21 cellular contexts compared by ENCODE assay signal in genomic region chr6:133218831-133219230, GRCh38. TPM values are rescaled to one million over a fixed set of nuclear protein-coding genes. Genes with fewer than 3 reads are reported as not detected.
A peak's percentile ranks its signal among the peaks of the same experiment; 100 is the strongest.
DNase-seq lines count a peak whose midpoint lies in the region; ATAC-seq and TF ChIP-seq lines count a peak whose summit lies in the region.
"Had no signal": no experiment of that assay in that cellular context is flagged by ENCODE, and none has a peak within 500 bp of the region (broad histone marks: within the 10 kb centered on the region; RNA-seq: fewer than 3 reads in every experiment).

No MANE protein-coding gene starts in this region.

- H3K4me3 ChIP-seq in astrocyte of the spinal cord (ENCODE audit: low read depth, low read length) (no peak overlapping the region), kidney epithelial cell (ENCODE audit: low read depth, low read length) (no peak overlapping the region), GM23338 (no peak overlapping the region)
- H3K4me3 ChIP-seq: BLaER1 had no signal

- H3K4me1 ChIP-seq in GM23338 (ENCODE audit: insufficient read depth) = peaks cover 11% of the 10 kb centered on the region; the same call in 1 of the 2 replicates
- H3K4me1 ChIP-seq: BLaER1 had no signal

- H3K36me3 ChIP-seq in kidney epithelial cell (ENCODE audit: control insufficient read depth, insufficient read depth, low read length) (no peaks in the 10 kb centered on the region), GM23338 (ENCODE audit: insufficient read depth) (no peaks in the 10 kb centered on the region)
- H3K36me3 ChIP-seq: BLaER1 had no signal

- no peaks in the 10 kb centered on the region for H4K20me1 ChIP-seq in GM23338 (replicated peaks; ENCODE audit: insufficient read depth)
- H4K20me1 ChIP-seq: BLaER1 had no signal

- H3K27me3 ChIP-seq in kidney epithelial cell (ENCODE audit: control insufficient read depth, insufficient read depth, low read length) (no peaks in the 10 kb centered on the region), GM23338 (ENCODE audit: insufficient read depth) (no peaks in the 10 kb centered on the region)
- H3K27me3 ChIP-seq: BLaER1 had no signal

- H3K27me3 Mint-ChIP-seq in GM23338 (ENCODE audit: insufficient read depth, low read depth, poor library complexity) = no peaks in the 10 kb centered on the region
- H3K27me3 Mint-ChIP-seq: CD4-positive, alpha-beta memory T cell; IgD-negative memory B cell had no signal

- H2AFZ ChIP-seq in GM23338 = no peak overlapping the region

- DNase-seq in HT1080 (ENCODE audit: low read depth) (peak; percentile 46), astrocyte of the spinal cord (ENCODE audit: low read depth, low spot score) (peak; percentile 7), kidney epithelial cell (ENCODE audit: low read depth) (peak; percentile 61), cortex of kidney (lab: John Stamatoyannopoulos, UW) (no peak), GM23338 (ENCODE audit: low spot score) (no peak), activated gamma-delta T cell (lab: John Stamatoyannopoulos, UW) (no peak)
- DNase-seq: Calu3; CD4-positive, alpha-beta memory T cell; Karpas-422; NCI-H1092 treated with DMSO at 0.1 percent for 48 hours; NCI-H2081 treated with DMSO at 0.1 percent for 48 hours; NCI-H510A; NCI-H748 treated with DMSO at 0.1 percent for 48 hours; Right ventricle myocardium superior; SW 1271 had no signal

- H3K4me1 Mint-ChIP-seq in GM23338 = peaks cover 9% of the 10 kb centered on the region; the same call in 2 of the 3 replicates
- H3K4me1 Mint-ChIP-seq: CD4-positive, alpha-beta memory T cell; IgD-negative memory B cell had no signal

- H3K36me3 Mint-ChIP-seq in GM23338 (ENCODE audit: low read depth) = peaks cover 10% of the 10 kb centered on the region; the same call in 2 of the 3 replicates
- H3K36me3 Mint-ChIP-seq: CD4-positive, alpha-beta memory T cell; IgD-negative memory B cell had no signal

- ATAC-seq in GM18907 (IDR thresholded peaks at IDR 0.05; ENCODE audit: unreplicated experiment) (peak; percentile 54), HG02840 (IDR thresholded peaks at IDR 0.05; ENCODE audit: low FRiP score, unreplicated experiment) (no peak), GM23338 (no peak)

- no peaks in the 10 kb centered on the region for H3K9me2 ChIP-seq in GM23338 (ENCODE audit: insufficient read depth)

- H3K4me3 Mint-ChIP-seq in GM23338 = no peak overlapping the region
- H3K4me3 Mint-ChIP-seq: CD4-positive, alpha-beta memory T cell; IgD-negative memory B cell had no signal

- in situ Hi-C loops in astrocyte of the spinal cord (cut with HindIII; ENCODE audit: low sequenced_read_pairs) = no loop called here

- no peak overlapping the region for H3K27ac ChIP-seq in GM23338 (ENCODE audit: low read depth)
- H3K27ac ChIP-seq: BLaER1, HL-60 had no signal

- peaks cover 6% of the 10 kb centered on the region; the same call in 2 of the 3 replicates for H3K9me3 Mint-ChIP-seq in GM23338

- H3F3A ChIP-seq in GM23338 (replicated peaks; ENCODE audit: low read depth) = no peaks in the 10 kb centered on the region

- TF ChIP-seq CTCF in astrocyte of the spinal cord (IDR thresholded peaks at IDR 0.05; ENCODE audit: low read depth, low read length) (no peak), kidney epithelial cell (IDR thresholded peaks at IDR 0.05; ENCODE audit: insufficient read depth, low read length, poor library complexity, severe bottlenecking) (no peak), GM23338 (conservative IDR thresholded peaks at IDR 0.05; ENCODE audit: low read depth in 2 of 2) (no peak)

- no peak overlapping the region for H3K27ac Mint-ChIP-seq in GM23338
- H3K27ac Mint-ChIP-seq: CD4-positive, alpha-beta memory T cell; IgD-negative memory B cell had no signal

- H3K4me2 ChIP-seq in GM23338 = no peak overlapping the region
- H3K4me2 ChIP-seq: BLaER1 had no signal

- H3K79me2 ChIP-seq in GM23338 (replicated peaks; ENCODE audit: insufficient read depth) = no peaks in the 10 kb centered on the region

TF ChIP-seq in GM23338, 12 proteins besides CTCF, POLR2A, EP300 and RAD21 (continues in another document):
- TF ChIP-seq EZH2 (IDR thresholded peaks at IDR 0.05; ENCODE audit: low read depth, unreplicated experiment) = no peak
- TF ChIP-seq ZNF114 (CRISPR knock-in tag; IDR thresholded peaks at IDR 0.05) = no peak
- TF ChIP-seq JUNB (IDR thresholded peaks at IDR 0.05; ENCODE audit: unreplicated experiment) = no peak
- TF ChIP-seq ZNF331 (CRISPR knock-in tag; IDR thresholded peaks at IDR 0.05; ENCODE audit: low read depth) = no peak
- no peak for TF ChIP-seq CREB1 (CRISPR knock-in tag; IDR thresholded peaks at IDR 0.05; ENCODE audit: low read depth)
- TF ChIP-seq ETS1 (IDR thresholded peaks at IDR 0.05) = no peak
- TF ChIP-seq NANOG (IDR thresholded peaks at IDR 0.05; ENCODE audit: borderline replicate concordance) = no peak
- TF ChIP-seq ZNF462 (CRISPR knock-in tag; IDR thresholded peaks at IDR 0.05) = no peak
- no peak for TF ChIP-seq STAT1 (IDR thresholded peaks at IDR 0.05; ENCODE audit: unreplicated experiment)
- no peak for TF ChIP-seq POLR2AphosphoS5 (IDR thresholded peaks at IDR 0.05; ENCODE audit: low read depth)
- no peak for TF ChIP-seq EZH2phosphoT487 (IDR thresholded peaks at IDR 0.05; ENCODE audit: unreplicated experiment)

RNA-seq across cellular contexts. Expression of gene EYA4, which starts 22.3 kb away (rescaled TPM):
- total RNA-seq in HT1080 (2014; rRNA removed; shearing (Covaris generic)) = 18.5 and 23.7 TPM in 2 replicates
- polyA plus RNA-seq in HT1080 (2015; cell fraction: cytosol; rRNA removed) = 4.3 and 5.7 TPM in 2 replicates
- polyA plus RNA-seq in HT1080 (2015; cell fraction: nucleus; rRNA removed) = 14.7 and 14.8 TPM in 2 replicates
- total RNA-seq in kidney epithelial cell = 0.58 and 1.8 TPM in 2 replicates
- 0.16 and 0.21 TPM in 2 replicates for total RNA-seq in GM23338 (2014; rRNA removed; shearing (Covaris generic))
- 0.05 TPM in 2 replicates for polyA plus RNA-seq in GM23338 (2016; fragmentation: Nextera tagmentation; extraction: Ambion mirVana)
- total RNA-seq: CD4-positive, alpha-beta memory T cell; OCI-LY7 had no signal
- polyA plus RNA-seq: CD4-positive, alpha-beta memory T cell; IgD-negative memory B cell had no signal

Comparison
In these comparisons a context has a peak if more than half of its experiments do, and no peak if none do; other contexts are left out.
1. DNase-seq: peak in HT1080 (single experiment), astrocyte of the spinal cord (single experiment) and kidney epithelial cell (single experiment); none in cortex of kidney (single experiment), GM23338 (single experiment) and activated gamma-delta T cell (single experiment).